In the genomic region with DNA sequence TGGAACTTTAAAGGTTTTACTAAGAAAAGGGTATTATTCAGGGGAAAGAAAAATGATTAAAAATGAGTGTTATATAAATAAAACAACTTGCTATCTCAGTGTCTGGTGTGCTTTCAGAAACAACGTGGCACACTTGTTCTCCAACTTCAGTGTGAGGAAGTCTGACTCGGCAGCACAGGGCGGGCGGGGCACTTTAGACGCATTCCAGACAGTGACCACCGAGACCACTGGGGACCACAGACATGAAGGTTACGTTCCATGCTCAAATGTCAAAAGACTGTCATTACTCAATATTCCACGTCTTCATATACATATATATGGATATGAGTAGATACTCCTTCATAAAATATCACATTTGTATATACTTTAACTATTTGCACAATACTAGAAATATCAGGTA, we compare ENCODE assay signal across 15 cellular contexts.
DNase-seq lines count a peak whose midpoint lies in the region; ATAC-seq lines count a peak whose summit lies in the region.
"Had no signal": no experiment of that assay in that cellular context is flagged by ENCODE, and none has a peak within 500 bp of the region (broad histone marks: within the 10 kb centered on the region; RNA-seq: fewer than 3 reads in every experiment).

No MANE protein-coding gene starts in this region.

- ATAC-seq in left cardiac atrium = peak in 1 of 2 donors; percentile 55
- ATAC-seq: HepG2, psoas muscle had no signal

- peaks cover under 1% of the 10 kb centered on the region for H3K9me3 Mint-ChIP-seq in activated T-helper 2 cell treated with anti-CD3 and anti-CD28 coated beads, Interferon-gamma antibody, Interleukin-2, Interleukin-4, amounts not matched to agents 10 μg/mL and 5 μg/mL and 100 μg/mL, durations not matched to agents 14 hours and 24 hours and 36 hours
- no peaks in the 10 kb centered on the region for H3K9me3 Mint-ChIP-seq in stimulated activated naive CD8-positive, alpha-beta T cell treated with anti-CD3 and anti-CD28 coated beads, Interleukin-15, Interleukin-2, amounts not matched to agents 100 ng/mL and 50 ng/mL, for 24 hours

- peak overlapping the region; percentile 35 for H3K27ac Mint-ChIP-seq in activated T-helper 2 cell treated with anti-CD3 and anti-CD28 coated beads, Interferon-gamma antibody, Interleukin-2, Interleukin-4, amounts not matched to agents 10 μg/mL and 5 μg/mL and 100 μg/mL, durations not matched to agents 14 hours and 24 hours and 36 hours
- peak overlapping the region; percentile 59 for H3K27ac Mint-ChIP-seq in stimulated activated naive CD8-positive, alpha-beta T cell treated with anti-CD3 and anti-CD28 coated beads, Interleukin-15, Interleukin-2, amounts not matched to agents 100 ng/mL and 50 ng/mL, for 24 hours

- intact Hi-C loops in left cardiac atrium (cut with DNase I) = loop anchor here in 1 of 2 donors (10.0 kb wide), 1 partner anchor 150 kb away; no protein-coding TSS in a partner anchor
- intact Hi-C loops in cardiac septum (cut with DNase I) = no loop called here
- intact Hi-C loops in activated T-helper 2 cell treated with anti-CD3 and anti-CD28 coated beads, Interferon-gamma antibody, Interleukin-2, Interleukin-4, amounts not matched to agents 10 μg/mL and 5 μg/mL and 100 μg/mL, durations not matched to agents 14 hours and 24 hours and 36 hours (cut with micrococcal nuclease) = no loop called here

- H3K27me3 Mint-ChIP-seq in activated T-helper 2 cell treated with anti-CD3 and anti-CD28 coated beads, Interferon-gamma antibody, Interleukin-2, Interleukin-4, amounts not matched to agents 10 μg/mL and 5 μg/mL and 100 μg/mL, durations not matched to agents 14 hours and 24 hours and 36 hours (ENCODE audit: low read depth) = no peaks in the 10 kb centered on the region
- no peaks in the 10 kb centered on the region for H3K27me3 Mint-ChIP-seq in stimulated activated naive CD8-positive, alpha-beta T cell treated with anti-CD3 and anti-CD28 coated beads, Interleukin-15, Interleukin-2, amounts not matched to agents 100 ng/mL and 50 ng/mL, for 24 hours

- H3K4me1 Mint-ChIP-seq in activated T-helper 2 cell treated with anti-CD3 and anti-CD28 coated beads, Interferon-gamma antibody, Interleukin-2, Interleukin-4, amounts not matched to agents 10 μg/mL and 5 μg/mL and 100 μg/mL, durations not matched to agents 14 hours and 24 hours and 36 hours (ENCODE audit: low read depth) = peaks cover 36% of the 10 kb centered on the region
- H3K4me1 Mint-ChIP-seq in stimulated activated naive CD8-positive, alpha-beta T cell treated with anti-CD3 and anti-CD28 coated beads, Interleukin-15, Interleukin-2, amounts not matched to agents 100 ng/mL and 50 ng/mL, for 24 hours (ENCODE audit: low read depth) = peaks cover 40% of the 10 kb centered on the region

- DNase-seq in left cardiac atrium = peak; percentile 40
- no peak for DNase-seq in cardiac septum (ENCODE audit: low spot score)
- DNase-seq in activated T-helper 2 cell treated with anti-CD3 and anti-CD28 coated beads, Interferon-gamma antibody, Interleukin-2, Interleukin-4, amounts not matched to agents 10 μg/mL and 5 μg/mL and 100 μg/mL, durations not matched to agents 14 hours and 24 hours and 36 hours (ENCODE audit: low spot score) = no peak
- DNase-seq in hepatic stellate cell (ENCODE audit: low spot score) = peak; percentile 20
- DNase-seq in NK-92 treated with Interleukin-12 subunit alpha and Interleukin-12 subunit beta, amount 100 ng/mL, for 24 hours (lab: John Stamatoyannopoulos, UW) = no peak
- no peak for DNase-seq in HK-2 (ENCODE audit: unreplicated experiment)
- no peak for DNase-seq in globus pallidus (ENCODE audit: low spot score)
- DNase-seq: hypothalamus; mesendoderm; NCI-H1436; NCI-H510A treated with DMSO at 0.1 percent for 48 hours; stimulated activated naive CD4-positive, alpha-beta T cell had no signal

- no peak overlapping the region for H3K4me3 Mint-ChIP-seq in activated T-helper 2 cell treated with anti-CD3 and anti-CD28 coated beads, Interferon-gamma antibody, Interleukin-2, Interleukin-4, amounts not matched to agents 10 μg/mL and 5 μg/mL and 100 μg/mL, durations not matched to agents 14 hours and 24 hours and 36 hours (ENCODE audit: low read depth)
- H3K4me3 Mint-ChIP-seq in stimulated activated naive CD8-positive, alpha-beta T cell treated with anti-CD3 and anti-CD28 coated beads, Interleukin-15, Interleukin-2, amounts not matched to agents 100 ng/mL and 50 ng/mL, for 24 hours = peak overlapping the region; percentile 21

- peaks cover 76% of the 10 kb centered on the region for H3K36me3 Mint-ChIP-seq in activated T-helper 2 cell treated with anti-CD3 and anti-CD28 coated beads, Interferon-gamma antibody, Interleukin-2, Interleukin-4, amounts not matched to agents 10 μg/mL and 5 μg/mL and 100 μg/mL, durations not matched to agents 14 hours and 24 hours and 36 hours (ENCODE audit: low read depth)
- peaks cover 68% of the 10 kb centered on the region for H3K36me3 Mint-ChIP-seq in stimulated activated naive CD8-positive, alpha-beta T cell treated with anti-CD3 and anti-CD28 coated beads, Interleukin-15, Interleukin-2, amounts not matched to agents 100 ng/mL and 50 ng/mL, for 24 hours (ENCODE audit: low read depth)

Comparison
In these comparisons a context has a peak if more than half of its experiments do, and no peak if none do; other contexts are left out.
1. DNase-seq: peak in left cardiac atrium (single experiment) and hepatic stellate cell (single experiment); none in cardiac septum (single experiment), activated T-helper 2 cell treated with anti-CD3 and anti-CD28 coated beads, Interferon-gamma antibody, Interleukin-2, Interleukin-4, amounts not matched to agents 10 μg/mL and 5 μg/mL and 100 μg/mL, durations not matched to agents 14 hours and 24 hours and 36 hours (single experiment), NK-92 treated with Interleukin-12 subunit alpha and Interleukin-12 subunit beta, amount 100 ng/mL, for 24 hours (single experiment), HK-2 (single experiment) and globus pallidus (single experiment).